ENCODE assay signal across 20 cellular contexts in the genomic region with DNA sequence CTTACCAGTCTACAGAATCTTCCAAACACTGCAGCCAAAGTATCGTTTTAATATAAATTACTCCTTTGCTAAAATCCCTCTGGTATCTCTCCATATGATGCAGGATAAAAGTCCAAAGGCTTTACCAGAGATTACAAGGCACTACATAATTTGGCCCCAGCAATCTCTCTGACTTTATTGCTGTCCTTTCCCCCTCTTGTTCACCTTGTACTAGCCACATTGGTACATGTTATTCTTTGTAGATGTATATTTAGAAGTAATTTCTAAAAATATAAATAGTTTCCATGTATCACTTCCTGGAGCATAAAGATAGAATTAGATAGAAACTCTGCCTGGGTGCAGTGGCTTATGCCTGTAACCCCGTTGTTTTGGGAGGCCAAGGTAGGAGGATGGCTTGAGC. TPM values are rescaled to one million over a fixed set of nuclear protein-coding genes. Genes with fewer than 3 reads are reported as not detected.
DNase-seq lines count a peak whose midpoint lies in the region; ATAC-seq, FAIRE-seq and TF ChIP-seq lines count a peak whose summit lies in the region.
"Had no signal": no experiment of that assay in that cellular context is flagged by ENCODE, and none has a peak within 500 bp of the region (broad histone marks: within the 10 kb centered on the region; RNA-seq: fewer than 3 reads in every experiment).

No MANE protein-coding gene starts in this region.

- H3K79me2 ChIP-seq in OCI-LY3 (ENCODE audit: low read length) = no peaks in the 10 kb centered on the region

- no peaks in the 10 kb centered on the region for H3K27me3 Mint-ChIP-seq in type B pancreatic cell
- H3K27me3 Mint-ChIP-seq: CD4-positive, alpha-beta memory T cell had no signal

- no peak overlapping the region for H3K9ac ChIP-seq in OCI-LY3 (ENCODE audit: low read length)
- H3K9ac ChIP-seq: BLaER1 had no signal

- H3K9me3 ChIP-seq in heart left ventricle (peaks cover 0 to 7% (median 0%) of the 10 kb centered on the region in 12 donors), right atrium auricular region (peaks cover 0 to 5% of the 10 kb centered on the region in 2 donors), OCI-LY3 (ENCODE audit: insufficient read depth, low read length) (peaks cover 2% of the 10 kb centered on the region; the same call in 1 of the 2 replicates), esophagus squamous epithelium (no peaks in the 10 kb centered on the region)
- H3K9me3 ChIP-seq: BLaER1 had no signal

- 51 to 64% (median 60%) methylated on average over 2 of the region's 2 CpGs for WGBS in heart left ventricle, 4 donors
- 52 to 59% methylated on average over 2 of the region's 2 CpGs for WGBS in esophagus squamous epithelium, 2 donors

- no peaks in the 10 kb centered on the region for H3K36me3 Mint-ChIP-seq in type B pancreatic cell
- H3K36me3 Mint-ChIP-seq: CD14-positive monocyte; CD4-positive, alpha-beta memory T cell had no signal

- FAIRE-seq in urothelium cell line (lab: Jason Lieb, UNC) = no peak
- FAIRE-seq: GM12892, GM18507, H54 had no signal

- no peak for TF ChIP-seq POLR2A in heart left ventricle (IDR thresholded peaks at IDR 0.05)
- TF ChIP-seq POLR2A in esophagus squamous epithelium (IDR thresholded peaks at IDR 0.05) = no peak

- no peaks in the 10 kb centered on the region for H3K36me3 ChIP-seq in heart left ventricle
- H3K36me3 ChIP-seq in right atrium auricular region = no peaks in the 10 kb centered on the region
- no peaks in the 10 kb centered on the region for H3K36me3 ChIP-seq in OCI-LY3 (replicated peaks; ENCODE audit: low read depth, low read length)
- no peaks in the 10 kb centered on the region for H3K36me3 ChIP-seq in esophagus squamous epithelium
- H3K36me3 ChIP-seq in H7 (replicated peaks; ENCODE audit: control insufficient read depth, insufficient read depth, low read length) = no peaks in the 10 kb centered on the region
- H3K36me3 ChIP-seq: BLaER1 had no signal

- H3K4me2 ChIP-seq in OCI-LY3 (ENCODE audit: low read length) = no peak overlapping the region
- H3K4me2 ChIP-seq: BLaER1, GM23338 had no signal

- no peaks in the 10 kb centered on the region for H3K27me3 ChIP-seq in heart left ventricle
- no peaks in the 10 kb centered on the region for H3K27me3 ChIP-seq in right atrium auricular region
- no peaks in the 10 kb centered on the region for H3K27me3 ChIP-seq in OCI-LY3 (ENCODE audit: low read depth, low read length)
- H3K27me3 ChIP-seq in esophagus squamous epithelium = no peaks in the 10 kb centered on the region
- no peaks in the 10 kb centered on the region; the same call in 1 of the 2 replicates for H3K27me3 ChIP-seq in H7 (ENCODE audit: control insufficient read depth, insufficient read depth, low read length)
- H3K27me3 ChIP-seq: BLaER1 had no signal

- TF ChIP-seq CTCF in heart left ventricle (IDR thresholded peaks at IDR 0.05) (no peak), right atrium auricular region (IDR thresholded peaks at IDR 0.05) (no peak), OCI-LY3 (IDR thresholded peaks at IDR 0.05; ENCODE audit: low read depth, low read length) (no peak), esophagus squamous epithelium (IDR thresholded peaks at IDR 0.05) (no peak), type B pancreatic cell (conservative IDR thresholded peaks at IDR 0.05) (no peak)

- H2AFZ ChIP-seq in OCI-LY3 (ENCODE audit: low read depth, low read length) = 0 out of 2 replicates have a peak overlapping the region, but pooled peaks have one; percentile 6
- H2AFZ ChIP-seq: GM23338 had no signal

- H3K27ac ChIP-seq in heart left ventricle (no peak overlapping the region), right atrium auricular region (no peak overlapping the region), OCI-LY3 (ENCODE audit: low read length) (no peak overlapping the region), esophagus squamous epithelium (peak overlapping the region; percentile 66 to 79 (median 74))
- H3K27ac ChIP-seq: BLaER1 had no signal

- H3K4me3 ChIP-seq in heart left ventricle = no peak overlapping the region
- H3K4me3 ChIP-seq in right atrium auricular region = no peak overlapping the region
- H3K4me3 ChIP-seq in OCI-LY3 (ENCODE audit: low read length) = no peak overlapping the region
- no peak overlapping the region for H3K4me3 ChIP-seq in esophagus squamous epithelium
- no peak overlapping the region for H3K4me3 ChIP-seq in H7 (ENCODE audit: insufficient read depth, low read depth, low read length)
- H3K4me3 ChIP-seq: BLaER1, GM23338 had no signal

- H3K4me1 Mint-ChIP-seq in type B pancreatic cell (ENCODE audit: unreplicated experiment) = no peaks in the 10 kb centered on the region
- H3K4me1 Mint-ChIP-seq: CD14-positive monocyte; CD4-positive, alpha-beta memory T cell; GM23338 had no signal

- ATAC-seq in heart left ventricle (peak in 3 of 4 donors; percentile 47 to 83 (median 73)), GM19023 (IDR thresholded peaks at IDR 0.05; ENCODE audit: unreplicated experiment) (no peak)
- ATAC-seq: GM23338 had no signal

- H3K27ac Mint-ChIP-seq in type B pancreatic cell = peak overlapping the region; percentile 45
- H3K27ac Mint-ChIP-seq: CD14-positive monocyte; CD4-positive, alpha-beta memory T cell; GM23338 had no signal

- no peaks in the 10 kb centered on the region for H3K9me3 Mint-ChIP-seq in type B pancreatic cell
- H3K9me3 Mint-ChIP-seq: GM23338 had no signal

- DNase-seq in heart left ventricle (no peak), right atrium auricular region (ENCODE audit: low spot score) (no peak), esophagus squamous epithelium (lab: John Stamatoyannopoulos, UW) (no peak), type B pancreatic cell (ENCODE audit: extremely low spot score, unreplicated experiment) (no peak), urothelium cell line (ENCODE audit: low spot score) (no peak), H7 (no peak)
- DNase-seq: 8988T; CD4-positive, alpha-beta memory T cell; DMS153; DMS79; GDM1 had no signal

- intact Hi-C loops in heart left ventricle (cut with DNase I) = no loop called here
- intact Hi-C loops in esophagus squamous epithelium (cut with DNase I) = no loop called here

- H4K20me1 ChIP-seq in OCI-LY3 (ENCODE audit: insufficient read depth, low read length) = no peaks in the 10 kb centered on the region
- H4K20me1 ChIP-seq: BLaER1 had no signal

- H3K4me3 Mint-ChIP-seq in type B pancreatic cell = no peak overlapping the region
- H3K4me3 Mint-ChIP-seq: CD14-positive monocyte; CD4-positive, alpha-beta memory T cell; GM23338 had no signal

- H3K4me1 ChIP-seq in heart left ventricle (no peaks in the 10 kb centered on the region), right atrium auricular region (no peaks in the 10 kb centered on the region), OCI-LY3 (ENCODE audit: low read length) (no peaks in the 10 kb centered on the region), esophagus squamous epithelium (peaks cover 4 to 26% (median 4%) of the 10 kb centered on the region in 3 donors)
- H3K4me1 ChIP-seq: BLaER1 had no signal

RNA-seq across cellular contexts. Expression of gene FAM83B, which starts 28.7 kb away (rescaled TPM):
- total RNA-seq in heart left ventricle (1 to 10 TPM in 1 of 9 donors, under 1 TPM in 7, not detected in 1; 0.16 to 1.1 (median 0.40) TPM), right atrium auricular region (10 to 100 TPM in 1 of 2 donors, 1 to 10 TPM in 1; 8.9 to 19.6 TPM), esophagus squamous epithelium (10 to 100 TPM; 57.8 to 88.9 (median 59.8) TPM), type B pancreatic cell (ENCODE audit: low replicate concordance) (11.3 and 33.9 TPM in 2 replicates)
- under 1 TPM; 0.03 to 0.08 TPM for polyA plus RNA-seq in heart left ventricle
- 1.5 and 1.7 TPM in 2 replicates for total RNA-seq in H7 (2014; rRNA removed; shearing (Covaris generic))
- total RNA-seq: CD4-positive, alpha-beta memory T cell; Daoy had no signal
- polyA plus RNA-seq: CD14-positive monocyte; CD4-positive, alpha-beta memory T cell had no signal

Comparison
In these comparisons a context has a peak if more than half of its experiments do, and no peak if none do; other contexts are left out.
1. H3K27ac ChIP-seq: peak in esophagus squamous epithelium (4 of 4); none in heart left ventricle (0 of 12), right atrium auricular region (0 of 2) and OCI-LY3 (single experiment).